ENCODE assay signal across 8 cellular contexts in the genomic region with DNA sequence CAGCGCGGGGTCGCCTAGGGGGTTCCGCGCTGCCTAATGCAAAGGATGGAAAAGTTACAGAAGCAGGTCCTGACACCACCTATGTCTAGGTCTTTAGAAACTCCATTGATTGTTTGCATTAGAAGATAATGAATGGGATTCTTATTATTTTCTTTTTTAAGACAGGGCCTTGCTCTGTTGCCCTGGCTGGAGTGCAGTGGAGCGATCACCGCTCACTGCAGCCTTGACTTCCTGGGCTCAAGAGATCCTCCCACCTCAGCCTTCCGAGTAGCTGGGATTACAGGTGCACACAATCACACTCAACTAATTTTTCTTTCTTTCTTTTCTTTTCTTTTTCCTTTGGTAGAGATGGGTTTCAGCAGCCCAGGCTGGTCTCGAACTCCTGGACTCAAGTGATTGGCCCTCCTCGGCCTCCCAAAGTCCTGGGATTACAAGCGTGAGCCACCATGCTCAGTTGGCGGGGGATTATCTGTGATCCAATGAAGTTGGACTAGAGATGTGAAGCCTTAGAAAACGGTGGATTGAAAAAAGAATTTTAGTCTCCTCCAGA. TPM values are rescaled to one million over a fixed set of nuclear protein-coding genes. Genes with fewer than 3 reads are reported as not detected.
DNase-seq lines count a peak whose midpoint lies in the region; ATAC-seq and TF ChIP-seq lines count a peak whose summit lies in the region.

No MANE protein-coding gene starts in this region.

- H3K9me3 ChIP-seq in AG04450 (ENCODE audit: control insufficient read depth, insufficient read depth, low read length): no peaks in the 10 kb centered on the region

- H3K9me3 Mint-ChIP-seq in nephron: no peaks in the 10 kb centered on the region

- peaks cover 24% of the 10 kb centered on the region for H3K36me3 Mint-ChIP-seq in nephron (ENCODE audit: low read depth)

- H3K27ac Mint-ChIP-seq in nephron: peak overlapping the region; percentile 90 to 96 (median 95)

- H3K4me1 Mint-ChIP-seq in nephron: peaks cover 33% of the 10 kb centered on the region

- no peaks in the 10 kb centered on the region for H3K27me3 ChIP-seq in AG04450 (ENCODE audit: control insufficient read depth, insufficient read depth, low read length)

- H3K4me3 Mint-ChIP-seq in nephron: peak overlapping the region; percentile 97 to 99 (median 97)

- DNase-seq in AG04450 (ENCODE audit: low read depth, low spot score): no peak
- DNase-seq in caudate nucleus (lab: John Stamatoyannopoulos, UW): no peak
- no peak for DNase-seq in central memory CD4-positive, alpha-beta T cell
- no peak for DNase-seq in mesenteric fat pad (ENCODE audit: low spot score)
- DNase-seq in HT-29 (ENCODE audit: low spot score): no peak

- peak; percentile 9 for ATAC-seq in GM19463 (IDR thresholded peaks at IDR 0.05; ENCODE audit: unreplicated experiment)
- peak; percentile 17 for ATAC-seq in HG03558 (IDR thresholded peaks at IDR 0.05; ENCODE audit: extremely low read depth, unreplicated experiment)

- H3K27ac ChIP-seq in AG04450 (ENCODE audit: low read depth, low read length): no peak overlapping the region
- H3K27ac ChIP-seq in caudate nucleus (ENCODE audit: low read depth, low read length): peak overlapping the region; percentile 87

- TF ChIP-seq CTCF in AG04450 (IDR thresholded peaks at IDR 0.05; ENCODE audit: low read depth, low read length) (no peak), nephron (IDR thresholded peaks at IDR 0.05; ENCODE audit: unreplicated experiment in 3 of 3) (no peak)

- POLR2A ChIA-PET in AG04450 (lab: Yijun Ruan, JAX): interaction anchor here (1.9 to 2.4 kb wide), 2 partner anchors 9 to 11 kb away, joined by 6 to 25 read pairs; a partner anchor contains a TSS

- CTCF ChIA-PET in AG04450 (lab: Charles Lee): interaction anchor here (0.6 to 6.0 kb wide), 7 partner anchors 10 to 627 kb away, joined by 4 to 73 read pairs (median 7); a partner anchor contains a TSS

- H3K27me3 Mint-ChIP-seq in nephron (ENCODE audit: low read depth): no peaks in the 10 kb centered on the region

- H3K4me3 ChIP-seq in AG04450 (ENCODE audit: low read depth, low read length): peak overlapping the region; percentile 78

RNA-seq across cellular contexts. Expression of a gene that starts 0.8 kb away (rescaled TPM):
- polyA plus RNA-seq in AG04450 (2011; rRNA removed): 111 and 148 TPM in 2 replicates
- 62.7 and 78.5 TPM in 2 replicates for polyA minus RNA-seq in AG04450 (2011; rRNA and poly(A)+ RNA removed)
- 126 TPM for total RNA-seq in mesenteric fat pad
- total RNA-seq in HT-29 (2014; rRNA removed; shearing (Covaris generic)): 85.9 and 86.5 TPM in 2 replicates

RNA-seq across cellular contexts. Expression of a gene that starts 10.4 kb away (rescaled TPM):
- polyA plus RNA-seq in AG04450 (2011; rRNA removed): 19.6 and 23.8 TPM in 2 replicates
- polyA minus RNA-seq in AG04450 (2011; rRNA and poly(A)+ RNA removed): 38.9 and 42.9 TPM in 2 replicates
- total RNA-seq in mesenteric fat pad: 29.6 TPM
- total RNA-seq in HT-29 (2014; rRNA removed; shearing (Covaris generic)): 7.2 and 10.1 TPM in 2 replicates
